In the genomic region with DNA sequence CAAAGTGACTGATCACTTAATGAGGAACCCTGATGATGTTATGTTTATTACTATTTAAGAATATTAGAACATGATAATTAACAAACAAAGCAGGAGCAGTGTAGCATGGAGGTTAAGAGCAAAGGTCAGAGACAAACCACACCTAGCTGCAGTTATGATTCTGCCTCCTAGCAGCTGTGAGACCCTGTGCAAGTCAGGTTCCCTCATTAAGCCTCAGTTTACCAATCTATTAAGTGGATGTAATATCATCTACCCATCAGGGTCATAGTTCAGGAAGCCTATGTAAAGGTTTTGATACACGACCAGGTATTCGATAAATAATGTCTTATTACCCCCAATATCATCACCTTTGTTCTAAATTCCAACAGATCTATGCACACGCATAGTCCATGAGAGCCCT, we compare ENCODE assay signal across 20 cellular contexts. TPM values are rescaled to one million over a fixed set of nuclear protein-coding genes. Genes with fewer than 3 reads are reported as not detected.
A peak's percentile ranks its signal among the peaks of the same experiment; 100 is the strongest.
DNase-seq lines count a peak whose midpoint lies in the region; ATAC-seq and TF ChIP-seq lines count a peak whose summit lies in the region.
"Had no signal": no experiment of that assay in that cellular context is flagged by ENCODE, and none has a peak within 500 bp of the region (broad histone marks: within the 10 kb centered on the region; RNA-seq: fewer than 3 reads in every experiment).

No MANE protein-coding gene starts in this region.

- H3K27me3 ChIP-seq in body of pancreas (no peaks in the 10 kb centered on the region), testis (no peaks in the 10 kb centered on the region)
- H3K27me3 ChIP-seq: Peyer's patch had no signal

- no peak for TF ChIP-seq CTCF in body of pancreas (IDR thresholded peaks at IDR 0.05)
- TF ChIP-seq CTCF in testis (IDR thresholded peaks at IDR 0.05), result no peak

- H3K27me3 Mint-ChIP-seq in memory B cell, result no peaks in the 10 kb centered on the region

- H3K9me3 Mint-ChIP-seq in memory B cell, result no peaks in the 10 kb centered on the region
- H3K9me3 Mint-ChIP-seq: activated T-helper 1 cell treated with anti-CD3 and anti-CD28 coated beads, Interleukin-12 subunit alpha, Interleukin-12 subunit beta, Interleukin-2, Interleukin-4 antibody, amounts not matched to agents 30 ng/mL and 10 ng/mL and 1 ng/mL, durations not matched to agents 14 hours and 24 hours and 36 hours had no signal

- H3K36me3 ChIP-seq in body of pancreas (replicated peaks in 1 of 2; ENCODE audit: insufficient read depth in 1 of 2, low read depth in 2 of 2) (peaks cover 2 to 9% of the 10 kb centered on the region in 2 donors), testis (ENCODE audit: low read depth, missing control alignments) (no peaks in the 10 kb centered on the region)
- H3K36me3 ChIP-seq: Peyer's patch had no signal

- no peak for TF ChIP-seq POLR2A in body of pancreas (IDR thresholded peaks at IDR 0.05)
- no peak for TF ChIP-seq POLR2A in testis (IDR thresholded peaks at IDR 0.05)

- peaks cover 14% of the 10 kb centered on the region for H3K36me3 Mint-ChIP-seq in memory B cell

- H3K4me3 Mint-ChIP-seq in memory B cell, result no peak overlapping the region
- H3K4me3 Mint-ChIP-seq: activated T-helper 1 cell treated with anti-CD3 and anti-CD28 coated beads, Interleukin-12 subunit alpha, Interleukin-12 subunit beta, Interleukin-2, Interleukin-4 antibody, amounts not matched to agents 30 ng/mL and 10 ng/mL and 1 ng/mL, durations not matched to agents 14 hours and 24 hours and 36 hours had no signal

- DNase-seq in NCI-H146 treated with DMSO at 0.1 percent for 48 hours (lab: John Stamatoyannopoulos, UW; ENCODE audit: unreplicated experiment) (peak; percentile 22), NCI-H146 (lab: John Stamatoyannopoulos, UW) (no peak), body of pancreas (no peak), memory B cell (ENCODE audit: low spot score in 2 of 2) (no peak), substantia nigra (lab: John Stamatoyannopoulos, UW) (no peak), NCI-H226 (no peak), testis (no peak)
- DNase-seq: activated CD4-positive, alpha-beta T cell treated with anti-CD3 and anti-CD28 coated beads for 48 hours; amniotic stem cell; Caco-2; dermis blood vessel endothelial cell; MM.1S; mucosa of descending colon; NCI-H2227 treated with DMSO at 0.1 percent for 48 hours; Peyer's patch; stimulated activated CD4-positive, alpha-beta T cell treated with anti-CD3 and anti-CD28 coated beads, Interleukin-4, amount 100 ng/mL, for 1 hour; stimulated activated naive CD4-positive, alpha-beta T cell treated with Interleukin-2 at 50 U/mL for 16 hours had no signal

- peak overlapping the region; percentile 44 to 84 (median 78) for H3K27ac ChIP-seq in body of pancreas
- peak overlapping the region; percentile 88 for H3K27ac ChIP-seq in substantia nigra (ENCODE audit: low read depth, low read length, poor library complexity, severe bottlenecking)
- no peak overlapping the region for H3K27ac ChIP-seq in testis

- H3K4me1 Mint-ChIP-seq in memory B cell, result peaks cover 27% of the 10 kb centered on the region

- H3K4me3 ChIP-seq in body of pancreas (no peak overlapping the region), testis (no peak overlapping the region)
- H3K4me3 ChIP-seq: mucosa of descending colon, Peyer's patch had no signal

- intact Hi-C loops in body of pancreas (cut with DNase I) (no loop called here), testis (cut with DNase I; ENCODE audit: low total_unique reads) (no loop called here)

- WGBS in body of pancreas, 2 donors, result 96 to 97% methylated on average over 3 of the region's 3 CpGs
- WGBS in testis, 2 donors, result 92 to 96% methylated on average over 3 of the region's 3 CpGs

- ATAC-seq in body of pancreas (no peak), memory B cell (ENCODE audit: low read depth) (no peak), GM21825 (IDR thresholded peaks at IDR 0.05; ENCODE audit: unreplicated experiment) (no peak)
- ATAC-seq: HCT116 had no signal

- H3K9me3 ChIP-seq in body of pancreas, result no peaks in the 10 kb centered on the region
- H3K9me3 ChIP-seq in testis, result no peaks in the 10 kb centered on the region
- H3K9me3 ChIP-seq: Caco-2, mucosa of descending colon, Peyer's patch had no signal

- H3K4me1 ChIP-seq in body of pancreas (peaks cover 63% of the 10 kb centered on the region), testis (no peaks in the 10 kb centered on the region)
- H3K4me1 ChIP-seq: Caco-2 had no signal

- H3K27ac Mint-ChIP-seq in memory B cell, result peak overlapping the region; percentile 87

RNA-seq across cellular contexts. Expression of gene DUSP10, which starts 32.0 kb away (rescaled TPM):
- total RNA-seq in body of pancreas, result 10 to 100 TPM in 1 of 2 donors, 1 to 10 TPM in 1; 5.4 to 12.2 TPM
- 10 to 100 TPM; 12.3 to 14.6 TPM for total RNA-seq in testis
- polyA plus RNA-seq in testis (ENCODE audit: insufficient read depth, low read depth, low replicate concordance), result 17.4 TPM

Comparison
In these comparisons a context has a peak if more than half of its experiments do, and no peak if none do; other contexts are left out.
1. H3K27ac ChIP-seq: peak in body of pancreas (4 of 4) and substantia nigra (single experiment); none in testis (0 of 2).